Comparison of ENCODE assay signal across 25 cellular contexts in the genomic region with DNA sequence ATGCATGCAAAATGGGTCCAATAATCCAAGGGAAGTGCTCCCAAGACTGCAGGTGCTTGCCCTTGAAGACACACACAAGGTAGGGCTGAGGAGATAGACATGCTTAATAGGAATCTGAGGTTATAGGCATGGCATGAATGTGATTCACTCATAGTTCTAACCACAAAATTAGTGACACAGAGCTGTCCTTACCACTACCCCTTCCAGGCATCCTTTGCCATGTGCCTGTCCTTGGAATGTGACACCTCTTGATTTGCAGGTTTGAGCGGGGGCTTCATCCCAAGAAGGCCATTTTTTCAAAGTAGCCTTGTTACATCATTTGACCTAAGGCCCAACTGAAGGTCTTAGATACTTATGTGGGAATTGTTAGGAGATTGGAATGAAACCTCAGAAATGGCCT.
"Had no signal": no experiment of that assay in that cellular context is flagged by ENCODE, and none has a peak within 500 bp of the region (broad histone marks: within the 10 kb centered on the region; RNA-seq: fewer than 3 reads in every experiment).

No MANE protein-coding gene starts in this region.

- H3K27ac Mint-ChIP-seq: activated CD4-positive, alpha-beta T cell treated with anti-CD3 and anti-CD28 coated beads for 36 hours; activated naive CD8-positive, alpha-beta T cell treated with anti-CD3 and anti-CD28 coated beads for 36 hours; activated T-helper 2 cell treated with anti-CD3 and anti-CD28 coated beads, Interferon-gamma antibody, Interleukin-2, Interleukin-4, amounts not matched to agents 10 μg/mL and 5 μg/mL and 100 μg/mL, durations not matched to agents 14 hours and 24 hours and 36 hours; effector memory CD8-positive, alpha-beta T cell; natural killer cell; stimulated activated naive CD8-positive, alpha-beta T cell treated with anti-CD3 and anti-CD28 coated beads, Interleukin-15, Interleukin-2, amounts not matched to agents 100 ng/mL and 50 ng/mL, for 24 hours; WTC11 had no signal

- H3K27me3 Mint-ChIP-seq: activated naive CD8-positive, alpha-beta T cell treated with anti-CD3 and anti-CD28 coated beads for 36 hours; stimulated activated naive CD8-positive, alpha-beta T cell treated with anti-CD3 and anti-CD28 coated beads, Interleukin-15, Interleukin-2, amounts not matched to agents 100 ng/mL and 50 ng/mL, for 24 hours had no signal

- H3K4me1 ChIP-seq: breast epithelium, colonic mucosa, left ventricle myocardium inferior, pancreas, psoas muscle, right atrium auricular region, uterus had no signal

- H3K36me3 ChIP-seq: breast epithelium, colonic mucosa, left ventricle myocardium inferior, pancreas, right atrium auricular region, thyroid gland, uterus had no signal

- H3K9me3 ChIP-seq: breast epithelium, colonic mucosa, pancreas, thyroid gland, uterus had no signal

- H3K9me3 Mint-ChIP-seq: activated T-helper 2 cell treated with anti-CD3 and anti-CD28 coated beads, Interferon-gamma antibody, Interleukin-2, Interleukin-4, amounts not matched to agents 10 μg/mL and 5 μg/mL and 100 μg/mL, durations not matched to agents 14 hours and 24 hours and 36 hours; effector memory CD8-positive, alpha-beta T cell; natural killer cell; stimulated activated naive CD8-positive, alpha-beta T cell treated with anti-CD3 and anti-CD28 coated beads, Interleukin-15, Interleukin-2, amounts not matched to agents 100 ng/mL and 50 ng/mL, for 24 hours had no signal

- H3K4me3 Mint-ChIP-seq: activated CD4-positive, alpha-beta T cell treated with anti-CD3 and anti-CD28 coated beads for 36 hours; activated naive CD8-positive, alpha-beta T cell treated with anti-CD3 and anti-CD28 coated beads for 36 hours; activated T-cell treated with anti-CD3 and anti-CD28 coated beads, Interleukin-2, amount 50 U/mL, for 4 hours; effector memory CD8-positive, alpha-beta T cell; natural killer cell; stimulated activated naive CD8-positive, alpha-beta T cell treated with anti-CD3 and anti-CD28 coated beads, Interleukin-15, Interleukin-2, amounts not matched to agents 100 ng/mL and 50 ng/mL, for 24 hours; WTC11 had no signal

- ATAC-seq: activated CD4-positive, alpha-beta T cell treated with anti-CD3 and anti-CD28 coated beads for 36 hours; activated T-cell treated with anti-CD3 and anti-CD28 coated beads, Interleukin-2, amount 50 U/mL, for 4 hours; effector memory CD8-positive, alpha-beta T cell; natural killer cell; pancreas; psoas muscle; WTC11 had no signal

- H3K4me3 ChIP-seq: breast epithelium, colonic mucosa, dorsolateral prefrontal cortex, left ventricle myocardium inferior, pancreas, psoas muscle, right atrium auricular region, thyroid gland, uterus had no signal

- H3K36me3 Mint-ChIP-seq: activated naive CD8-positive, alpha-beta T cell treated with anti-CD3 and anti-CD28 coated beads for 36 hours; natural killer cell; WTC11 had no signal

- H3K27me3 ChIP-seq: breast epithelium, colonic mucosa, dorsolateral prefrontal cortex, pancreas, right atrium auricular region, thyroid gland, uterus had no signal

- DNase-seq: activated CD4-positive, alpha-beta T cell treated with anti-CD3 and anti-CD28 coated beads for 36 hours; activated CD4-positive, alpha-beta T cell treated with anti-CD3 and anti-CD28 coated beads, Interleukin-2, amount 50 U/mL, for 48 hours; activated CD8-positive, alpha-beta memory T cell treated with anti-CD3 and anti-CD28 coated beads, Interleukin-2, amount 50 U/mL, for 48 hours; activated naive CD4-positive, alpha-beta T cell; activated naive CD8-positive, alpha-beta T cell treated with anti-CD3 and anti-CD28 coated beads for 36 hours; activated T-cell treated with anti-CD3 and anti-CD28 coated beads, Interleukin-2, amount 50 U/mL, for 4 hours; colonic mucosa; dorsolateral prefrontal cortex; effector memory CD8-positive, alpha-beta T cell; left ventricle myocardium inferior; midbrain; natural killer cell; pancreas; psoas muscle; stimulated activated CD4-positive, alpha-beta T cell treated with anti-CD3 and anti-CD28 coated beads, Interleukin-12 subunit alpha, Interleukin-12 subunit beta, amount 100 ng/mL, for 4 hours; substantia nigra; T-helper 9 cell; thyroid gland; uterus had no signal

- FAIRE-seq: endothelial cell of umbilical vein, pancreas had no signal

- H3K27ac ChIP-seq: breast epithelium, colonic mucosa, dorsolateral prefrontal cortex, left ventricle myocardium inferior, pancreas, psoas muscle, right atrium auricular region, thyroid gland, uterus had no signal

- H3K4me1 Mint-ChIP-seq: activated CD4-positive, alpha-beta T cell treated with anti-CD3 and anti-CD28 coated beads for 36 hours; activated naive CD8-positive, alpha-beta T cell treated with anti-CD3 and anti-CD28 coated beads for 36 hours; natural killer cell; WTC11 had no signal
